Comparison of ENCODE assay signal across 8 cellular contexts in genomic region chr6:31702819-31703716, GRCh38. TPM values are rescaled to one million over a fixed set of nuclear protein-coding genes. Genes with fewer than 3 reads are reported as not detected.
A peak's percentile ranks its signal among the peaks of the same experiment; 100 is the strongest.
DNase-seq lines count a peak whose midpoint lies in the region; FAIRE-seq and TF ChIP-seq lines count a peak whose summit lies in the region.

TSS of gene ABHD16A (minus strand) at chr6:31703324. CDS start at chr6:31703281, 43 bp downstream.

- H3K9me3 ChIP-seq in DOHH2 (ENCODE audit: control insufficient read depth, insufficient read depth, low read length) (no peaks in the 10 kb centered on the region), MG63 (no peaks in the 10 kb centered on the region)

- FAIRE-seq in H54 (lab: Jason Lieb, UNC) = peak; percentile 11

- no peaks in the 10 kb centered on the region for H3K9me2 ChIP-seq in DOHH2 (replicated peaks; ENCODE audit: control insufficient read depth, low read length)

- H3K4me3 ChIP-seq in DOHH2 (ENCODE audit: low read length) (peak within 1 kb of the TSS; percentile 88), MG63 (peak within 1 kb of the TSS; percentile 91), fibroblast of the aortic adventitia (ENCODE audit: low read depth, low read length) (peak within 1 kb of the TSS; percentile 98)

- peaks cover 7% of the 10 kb centered on the region for H3F3A ChIP-seq in DOHH2 (ENCODE audit: control insufficient read depth, insufficient read depth)

- TF ChIP-seq CTCF in DOHH2 (IDR thresholded peaks at IDR 0.05; ENCODE audit: low read depth, low read length, poor library complexity, severe bottlenecking) = no peak
- no peak for TF ChIP-seq CTCF in fibroblast of the aortic adventitia (IDR thresholded peaks at IDR 0.05; ENCODE audit: insufficient read depth, low read length)
- TF ChIP-seq CTCF in nephron (IDR thresholded peaks at IDR 0.05; ENCODE audit: unreplicated experiment in 3 of 3) = peak in 1 of 3 experiments; percentile 12

- peaks cover 16% of the 10 kb centered on the region for H3K4me1 Mint-ChIP-seq in nephron
- peaks cover 22% of the 10 kb centered on the region for H3K4me1 Mint-ChIP-seq in stimulated activated naive CD8-positive, alpha-beta T cell treated with anti-CD3 and anti-CD28 coated beads, Interleukin-15, Interleukin-2, amounts not matched to agents 100 ng/mL and 50 ng/mL, for 24 hours (ENCODE audit: low read depth)

- no peaks in the 10 kb centered on the region for H3K27me3 ChIP-seq in DOHH2 (ENCODE audit: control insufficient read depth, low read length)
- no peaks in the 10 kb centered on the region for H3K27me3 ChIP-seq in MG63

- H3K4me2 ChIP-seq in DOHH2 (ENCODE audit: low read length) = peak within 1 kb of the TSS; percentile 74

- H3K36me3 ChIP-seq in DOHH2 (ENCODE audit: control insufficient read depth, low read length) (peaks cover 19% of the 10 kb centered on the region), MG63 (no peaks in the 10 kb centered on the region)

- peaks cover 9% of the 10 kb centered on the region for H3K36me3 Mint-ChIP-seq in nephron (ENCODE audit: low read depth)
- H3K36me3 Mint-ChIP-seq in stimulated activated naive CD8-positive, alpha-beta T cell treated with anti-CD3 and anti-CD28 coated beads, Interleukin-15, Interleukin-2, amounts not matched to agents 100 ng/mL and 50 ng/mL, for 24 hours (ENCODE audit: low read depth) = peaks cover 11% of the 10 kb centered on the region

- TF ChIP-seq POLR2A in H54 (IDR thresholded peaks at IDR 0.05; ENCODE audit: low read depth, low read length) = peak; percentile 83

- H3K4me3 Mint-ChIP-seq in nephron = peak within 1 kb of the TSS; percentile 98 to 99 (median 98)
- H3K4me3 Mint-ChIP-seq in stimulated activated naive CD8-positive, alpha-beta T cell treated with anti-CD3 and anti-CD28 coated beads, Interleukin-15, Interleukin-2, amounts not matched to agents 100 ng/mL and 50 ng/mL, for 24 hours = peak within 1 kb of the TSS; percentile 100

- DNase-seq in H54 (ENCODE audit: insufficient read length, low spot score) (peak; percentile 96), MG63 (peak; percentile 96), SHP77 treated with DMSO at 0.1 percent for 48 hours (lab: John Stamatoyannopoulos, UW) (peak; percentile 94), fibroblast of the aortic adventitia (ENCODE audit: low read depth) (peak; percentile 99)
- DNase-seq in activated effector memory CD4-positive, alpha-beta T cell treated with anti-CD3 and anti-CD28 coated beads, Interleukin-2, amount 50 U/mL, for 16 hours = peak; percentile 98

- H3K4me1 ChIP-seq in DOHH2 (ENCODE audit: control insufficient read depth, low read length) = peaks cover 23% of the 10 kb centered on the region

- peak within 1 kb of the TSS; percentile 90 to 96 (median 94) for H3K27ac Mint-ChIP-seq in nephron
- H3K27ac Mint-ChIP-seq in stimulated activated naive CD8-positive, alpha-beta T cell treated with anti-CD3 and anti-CD28 coated beads, Interleukin-15, Interleukin-2, amounts not matched to agents 100 ng/mL and 50 ng/mL, for 24 hours = peak within 1 kb of the TSS; percentile 98

- H4K20me1 ChIP-seq in DOHH2 (ENCODE audit: control insufficient read depth, insufficient read depth, low read depth, low read length) = 0 out of 2 replicates have a peak, but pooled peaks cover 4% of the 10 kb centered on the region

- H3K27me3 Mint-ChIP-seq in nephron (ENCODE audit: low read depth) = peaks cover 3% of the 10 kb centered on the region
- no peaks in the 10 kb centered on the region for H3K27me3 Mint-ChIP-seq in stimulated activated naive CD8-positive, alpha-beta T cell treated with anti-CD3 and anti-CD28 coated beads, Interleukin-15, Interleukin-2, amounts not matched to agents 100 ng/mL and 50 ng/mL, for 24 hours

- H3K9me3 Mint-ChIP-seq in nephron = no peaks in the 10 kb centered on the region
- H3K9me3 Mint-ChIP-seq in stimulated activated naive CD8-positive, alpha-beta T cell treated with anti-CD3 and anti-CD28 coated beads, Interleukin-15, Interleukin-2, amounts not matched to agents 100 ng/mL and 50 ng/mL, for 24 hours = no peaks in the 10 kb centered on the region

- peaks cover 24% of the 10 kb centered on the region for H3K79me2 ChIP-seq in DOHH2 (ENCODE audit: control insufficient read depth, low read length)

- H3K27ac ChIP-seq in DOHH2 (ENCODE audit: low read depth, low read length) = peak within 1 kb of the TSS; percentile 74

RNA-seq across cellular contexts. Expression of gene ABHD16A, which starts in this region (rescaled TPM):
- total RNA-seq in MG63 (2014; rRNA removed; shearing (Covaris generic); ENCODE audit: low replicate concordance) = 19.4 and 43.4 TPM in 2 replicates
- total RNA-seq in fibroblast of the aortic adventitia (ENCODE audit: low replicate concordance) = 23.5 and 27.1 TPM in 2 replicates

Comparison
In these comparisons a context has a peak if more than half of its experiments do, and no peak if none do; other contexts are left out.
1. Peak in every context shown above with its lines: DNase-seq, H3K4me3 ChIP-seq and H3K27ac ChIP-seq.